Comparison of ENCODE assay signal across 21 cellular contexts in the genomic region with DNA sequence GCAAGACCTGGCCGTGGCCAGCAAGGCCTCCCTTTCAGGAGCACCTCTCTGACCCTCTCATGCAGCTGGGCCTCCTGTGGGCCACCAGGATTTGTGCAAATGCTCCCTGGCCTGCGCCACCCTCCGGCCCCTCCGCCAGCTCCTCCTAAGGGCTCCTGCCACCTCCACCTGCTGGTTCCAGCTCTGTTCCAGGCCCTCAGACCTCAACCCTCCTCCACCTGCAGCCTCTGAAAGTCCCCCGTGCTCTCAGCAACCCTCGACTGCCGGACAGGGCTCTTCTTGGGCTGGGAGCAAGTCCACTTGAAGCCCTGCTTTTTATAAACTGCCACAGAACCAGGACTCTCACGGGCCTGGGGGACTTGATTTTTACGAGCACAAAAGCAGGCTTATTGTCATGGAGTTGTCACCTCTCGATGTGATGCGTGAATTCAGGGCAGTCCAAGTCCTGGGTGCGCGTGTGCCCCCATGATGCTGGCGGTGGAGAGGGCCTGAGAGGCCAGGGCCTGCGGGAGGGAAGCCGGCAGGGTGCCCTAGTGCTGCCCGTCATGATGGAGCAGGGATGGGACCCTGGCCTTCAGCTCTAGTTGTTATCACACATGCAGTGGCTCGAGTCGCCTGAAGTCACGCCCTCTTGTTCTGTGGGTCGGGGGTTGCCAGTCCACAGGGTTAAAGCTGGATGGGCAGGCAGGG. TPM values are rescaled to one million over a fixed set of nuclear protein-coding genes. Genes with fewer than 3 reads are reported as not detected.
DNase-seq lines count a peak whose midpoint lies in the region; ATAC-seq, FAIRE-seq and TF ChIP-seq lines count a peak whose summit lies in the region.
"Had no signal": no experiment of that assay in that cellular context is flagged by ENCODE, and none has a peak within 500 bp of the region (broad histone marks: within the 10 kb centered on the region; RNA-seq: fewer than 3 reads in every experiment).

No MANE protein-coding gene starts in this region.

- ATAC-seq in CD4-positive, alpha-beta T cell (ENCODE audit: poor library complexity), result no peak
- ATAC-seq in GM18870 (IDR thresholded peaks at IDR 0.05; ENCODE audit: unreplicated experiment), result no peak
- ATAC-seq: body of pancreas; gastrocnemius medialis; right cardiac atrium; stimulated activated effector memory CD8-positive, alpha-beta T cell treated with anti-CD3 and anti-CD28 coated beads, Interleukin-12 subunit alpha, Interleukin-12 subunit beta, amount 100 ng/mL, for 72 hours had no signal

- no peaks in the 10 kb centered on the region for H3K36me3 ChIP-seq in H7 (replicated peaks; ENCODE audit: control insufficient read depth, insufficient read depth, low read length)
- H3K36me3 ChIP-seq: gastrocnemius medialis, transverse colon had no signal

- no peaks in the 10 kb centered on the region for H3K36me3 Mint-ChIP-seq in CD4-positive, alpha-beta T cell (ENCODE audit: low read depth)
- no peaks in the 10 kb centered on the region for H3K36me3 Mint-ChIP-seq in chondrocyte (ENCODE audit: low read depth)
- H3K36me3 Mint-ChIP-seq in CD14-positive monocyte, result peaks cover 2 to 17% of the 10 kb centered on the region in 2 donors
- H3K36me3 Mint-ChIP-seq: activated naive CD4-positive, alpha-beta T cell treated with anti-CD3 and anti-CD28 coated beads, Interleukin-2, amount 50 U/mL, for 24 hours had no signal

- H3K27me3 ChIP-seq in CD4-positive, alpha-beta T cell (ENCODE audit: control insufficient read depth, insufficient read depth, low read length), result no peaks in the 10 kb centered on the region
- H3K27me3 ChIP-seq in H7 (ENCODE audit: control insufficient read depth, insufficient read depth, low read length), result no peaks in the 10 kb centered on the region
- H3K27me3 ChIP-seq: body of pancreas, gastrocnemius medialis, transverse colon had no signal

- POLR2A ChIA-PET in CD4-positive, alpha-beta T cell (lab: Charles Lee), result no interaction called here

- no peak overlapping the region for H3K4me3 ChIP-seq in H7 (ENCODE audit: insufficient read depth, low read depth, low read length)
- H3K4me3 ChIP-seq: body of pancreas, gastrocnemius medialis, transverse colon had no signal

- H3K27ac ChIP-seq in CD4-positive, alpha-beta T cell (ENCODE audit: low read depth, low read length), result no peak overlapping the region
- H3K27ac ChIP-seq: body of pancreas, gastrocnemius medialis, transverse colon had no signal

- TF ChIP-seq CTCF in CD4-positive, alpha-beta T cell (IDR thresholded peaks at IDR 0.05), result no peak
- TF ChIP-seq CTCF in chondrocyte (IDR thresholded peaks at IDR 0.05) (no peak), CD14-positive monocyte (IDR thresholded peaks at IDR 0.05) (no peak)

- CTCF ChIA-PET in CD4-positive, alpha-beta T cell (lab: Charles Lee), result interaction anchor here (2.0 kb wide), 1 partner anchor 10 kb away, joined by 6 read pairs; a partner anchor contains a TSS

- H3K9me3 ChIP-seq in CD4-positive, alpha-beta T cell (ENCODE audit: control insufficient read depth, low read length), result no peaks in the 10 kb centered on the region
- H3K9me3 ChIP-seq: body of pancreas, gastrocnemius medialis, transverse colon had no signal

- DNase-seq in CD4-positive, alpha-beta T cell, result no peak
- DNase-seq in H7 (peak; percentile 59), chondrocyte (ENCODE audit: low spot score) (peak; percentile 83), midbrain (lab: John Stamatoyannopoulos, UW) (peak; percentile 40), CD14-positive monocyte (ENCODE audit: low spot score) (no peak), urothelium cell line (ENCODE audit: low spot score) (no peak), GOT3 (lab: John Stamatoyannopoulos, UW) (no peak)
- DNase-seq: activated CD4-positive, alpha-beta T cell treated with anti-CD3 and anti-CD28 coated beads for 48 hours; body of pancreas; EL; gastrocnemius medialis; Kasumi-1; left colon; NCI-H1092; NCI-H2081; NCI-H510A; transverse colon had no signal

- H3K4me3 Mint-ChIP-seq in CD4-positive, alpha-beta T cell, result no peak overlapping the region
- H3K4me3 Mint-ChIP-seq in chondrocyte (ENCODE audit: unreplicated experiment), result no peak overlapping the region
- H3K4me3 Mint-ChIP-seq in CD14-positive monocyte, result no peak overlapping the region
- H3K4me3 Mint-ChIP-seq: activated naive CD4-positive, alpha-beta T cell treated with anti-CD3 and anti-CD28 coated beads, Interleukin-2, amount 50 U/mL, for 24 hours; stimulated activated effector memory CD8-positive, alpha-beta T cell treated with anti-CD3 and anti-CD28 coated beads, Interleukin-12 subunit alpha, Interleukin-12 subunit beta, amount 100 ng/mL, for 72 hours had no signal

- H3K4me1 Mint-ChIP-seq in CD4-positive, alpha-beta T cell (ENCODE audit: low read depth), result no peaks in the 10 kb centered on the region
- H3K4me1 Mint-ChIP-seq in chondrocyte (ENCODE audit: low read depth), result no peaks in the 10 kb centered on the region
- H3K4me1 Mint-ChIP-seq in CD14-positive monocyte, result no peaks in the 10 kb centered on the region
- H3K4me1 Mint-ChIP-seq: activated naive CD4-positive, alpha-beta T cell treated with anti-CD3 and anti-CD28 coated beads, Interleukin-2, amount 50 U/mL, for 24 hours; stimulated activated effector memory CD8-positive, alpha-beta T cell treated with anti-CD3 and anti-CD28 coated beads, Interleukin-12 subunit alpha, Interleukin-12 subunit beta, amount 100 ng/mL, for 72 hours had no signal

- no peak for FAIRE-seq in urothelium cell line (lab: Jason Lieb, UNC)

- H3K27me3 Mint-ChIP-seq in CD4-positive, alpha-beta T cell, result no peaks in the 10 kb centered on the region
- no peaks in the 10 kb centered on the region for H3K27me3 Mint-ChIP-seq in chondrocyte (ENCODE audit: low read depth)
- peaks cover 6 to 9% (median 9%) of the 10 kb centered on the region in 3 donors for H3K27me3 Mint-ChIP-seq in CD14-positive monocyte (ENCODE audit: low read depth in 3 of 3)
- H3K27me3 Mint-ChIP-seq: activated naive CD4-positive, alpha-beta T cell treated with anti-CD3 and anti-CD28 coated beads, Interleukin-2, amount 50 U/mL, for 24 hours had no signal

- peak overlapping the region; percentile 17 for H3K27ac Mint-ChIP-seq in CD4-positive, alpha-beta T cell
- H3K27ac Mint-ChIP-seq in chondrocyte (ENCODE audit: unreplicated experiment), result peak overlapping the region; percentile 70
- peak overlapping the region in 1 of 7 donors; percentile 35 for H3K27ac Mint-ChIP-seq in CD14-positive monocyte
- H3K27ac Mint-ChIP-seq: activated naive CD4-positive, alpha-beta T cell treated with anti-CD3 and anti-CD28 coated beads, Interleukin-2, amount 50 U/mL, for 24 hours; stimulated activated effector memory CD8-positive, alpha-beta T cell treated with anti-CD3 and anti-CD28 coated beads, Interleukin-12 subunit alpha, Interleukin-12 subunit beta, amount 100 ng/mL, for 72 hours had no signal

- intact Hi-C loops in CD4-positive, alpha-beta T cell (cut with DNase I, micrococcal nuclease), result no loop called here
- intact Hi-C loops in CD14-positive monocyte (cut with micrococcal nuclease), result no loop called here

- H3K9me3 Mint-ChIP-seq in CD4-positive, alpha-beta T cell, result no peaks in the 10 kb centered on the region
- H3K9me3 Mint-ChIP-seq in chondrocyte (ENCODE audit: low read depth) (no peaks in the 10 kb centered on the region), CD14-positive monocyte (no peaks in the 10 kb centered on the region)
- H3K9me3 Mint-ChIP-seq: activated naive CD4-positive, alpha-beta T cell treated with anti-CD3 and anti-CD28 coated beads, Interleukin-2, amount 50 U/mL, for 24 hours; stimulated activated effector memory CD8-positive, alpha-beta T cell treated with anti-CD3 and anti-CD28 coated beads, Interleukin-12 subunit alpha, Interleukin-12 subunit beta, amount 100 ng/mL, for 72 hours had no signal

RNA-seq across cellular contexts. Expression of a gene that starts 9.1 kb away (rescaled TPM):
- total RNA-seq in CD4-positive, alpha-beta T cell, result 100 to 1,000 TPM; 102 to 108 TPM
- total RNA-seq in H7 (2014; rRNA removed; shearing (Covaris generic)), result 24.5 and 28.5 TPM in 2 replicates
- total RNA-seq in chondrocyte, result 12.9 to 15.5 TPM (median 14.3 TPM) in 3 replicates
- polyA plus RNA-seq in CD14-positive monocyte, result 1 to 10 TPM; 7.8 to 9.0 TPM

RNA-seq across cellular contexts. Expression of a gene that starts 13.5 kb away (rescaled TPM):
- total RNA-seq in CD4-positive, alpha-beta T cell, result 100 to 1,000 TPM; 250 to 258 TPM
- 0.96 and 5.4 TPM in 2 replicates for total RNA-seq in H7 (2014; rRNA removed; shearing (Covaris generic))
- 38.7 to 181 TPM (median 174 TPM) in 3 replicates for total RNA-seq in chondrocyte
- polyA plus RNA-seq in CD14-positive monocyte, result 1,000 to 10,000 TPM; 1,032 to 2,084 TPM

RNA-seq across cellular contexts. Expression of a gene that starts 25.6 kb away (rescaled TPM):
- 10 to 100 TPM; 62.5 to 68.3 TPM for total RNA-seq in CD4-positive, alpha-beta T cell
- 3.7 and 8.7 TPM in 2 replicates for total RNA-seq in H7 (2014; rRNA removed; shearing (Covaris generic))
- 166 to 264 TPM (median 247 TPM) in 3 replicates for total RNA-seq in chondrocyte
- 1 to 10 TPM; 2.1 to 3.3 TPM for polyA plus RNA-seq in CD14-positive monocyte

RNA-seq across cellular contexts. Expression of a gene that starts 26.2 kb away (rescaled TPM):
- 1 to 10 TPM; 1.6 to 1.7 TPM for total RNA-seq in CD4-positive, alpha-beta T cell
- total RNA-seq in H7 (2014; rRNA removed; shearing (Covaris generic)), result 0.67 and 0.80 TPM in 2 replicates
- total RNA-seq in chondrocyte, result 4.4 to 8.9 TPM (median 6.0 TPM) in 3 replicates
- polyA plus RNA-seq in CD14-positive monocyte, result under 1 TPM in 1 of 2 donors, not detected in 1; 0.11 TPM

Comparison
In these comparisons a context has a peak if more than half of its experiments do, and no peak if none do; other contexts are left out.
1. DNase-seq: peak in H7 (single experiment), chondrocyte (single experiment) and midbrain (single experiment); none in CD4-positive, alpha-beta T cell (0 of 10), CD14-positive monocyte (single experiment), urothelium cell line (single experiment) and GOT3 (single experiment).